ENCODE assay signal across 17 cellular contexts in the genomic region with DNA sequence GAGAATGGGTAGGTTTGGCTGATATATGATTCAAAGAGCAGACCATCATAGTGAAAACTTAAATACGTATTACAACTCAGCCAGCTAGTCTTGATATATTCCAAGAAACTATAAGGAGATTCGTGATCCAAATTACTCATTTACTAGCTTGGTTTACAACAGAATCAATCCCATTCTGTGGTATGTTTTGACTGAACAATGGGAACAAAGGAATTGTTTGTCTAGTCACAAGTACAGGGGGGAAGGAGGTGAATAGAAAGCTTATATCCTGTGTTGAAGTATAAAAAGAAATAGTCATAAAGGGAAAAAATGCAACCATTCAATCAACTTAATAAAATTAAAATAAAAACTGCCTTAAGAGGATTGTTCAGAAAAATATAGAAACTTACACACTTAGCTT. TPM values are rescaled to one million over a fixed set of nuclear protein-coding genes. Genes with fewer than 3 reads are reported as not detected.
DNase-seq lines count a peak whose midpoint lies in the region; ATAC-seq, FAIRE-seq and TF ChIP-seq lines count a peak whose summit lies in the region.
"Had no signal": no experiment of that assay in that cellular context is flagged by ENCODE, and none has a peak within 500 bp of the region (broad histone marks: within the 10 kb centered on the region; RNA-seq: fewer than 3 reads in every experiment).

No MANE protein-coding gene starts in this region.

- DNase-seq in Calu3 (no peak), GM12892 (ENCODE audit: insufficient read length) (no peak), endothelial cell of umbilical vein (ENCODE audit: low read depth, low spot score) (peak; percentile 26), progenitor cell of endocrine pancreas (ENCODE audit: low spot score, unreplicated experiment) (no peak), body of pancreas (no peak)
- DNase-seq in stimulated activated CD4-positive, alpha-beta T cell treated with anti-CD3 and anti-CD28 coated beads, Interleukin-2, amount 100 ng/mL, for 24 hours = no peak
- DNase-seq: C1 segment of cervical spinal cord, DMS79, NCI-H1105 treated with DMSO at 0.1 percent for 48 hours, NCI-H1694, NCI-H2081 treated with DMSO at 0.1 percent for 48 hours, NCI-H510A treated with DMSO at 0.1 percent for 48 hours, PC-9, SIG-M5 had no signal

- TF ChIP-seq POLR2A in GM12892 (IDR thresholded peaks at IDR 0.05; ENCODE audit: low read depth, low read length) (no peak), endothelial cell of umbilical vein (IDR thresholded peaks at IDR 0.05; ENCODE audit: low read depth, low read length) (no peak), body of pancreas (IDR thresholded peaks at IDR 0.05) (no peak)

- H3K9ac ChIP-seq in endothelial cell of umbilical vein (replicated peaks; ENCODE audit: extremely low read depth, insufficient read depth, low read length) = no peak overlapping the region

- H3K4me3 ChIP-seq in endothelial cell of umbilical vein (replicated peaks in 1 of 3; ENCODE audit: insufficient read depth in 1 of 3, low read depth in 1 of 3, low read length in 3 of 3) (no peak overlapping the region), body of pancreas (no peak overlapping the region)
- H3K4me3 ChIP-seq: K562, PC-9 had no signal

- H3K79me2 ChIP-seq in endothelial cell of umbilical vein (ENCODE audit: control insufficient read depth, insufficient read depth, low read length) = no peaks in the 10 kb centered on the region

- H2AFZ ChIP-seq in endothelial cell of umbilical vein (ENCODE audit: low read depth, low read length) = no peak overlapping the region
- H2AFZ ChIP-seq: PC-9 had no signal

- TF ChIP-seq CTCF in Calu3 (IDR thresholded peaks at IDR 0.05; ENCODE audit: unreplicated experiment) = no peak
- TF ChIP-seq CTCF in endothelial cell of umbilical vein (IDR thresholded peaks at IDR 0.05; ENCODE audit: extremely low read depth in 1 of 2, insufficient read depth in 1 of 2, low read depth in 1 of 2, low read length in 2 of 2) = no peak
- TF ChIP-seq CTCF in progenitor cell of endocrine pancreas (IDR thresholded peaks at IDR 0.05; ENCODE audit: unreplicated experiment) = no peak
- no peak for TF ChIP-seq CTCF in body of pancreas (IDR thresholded peaks at IDR 0.05)

- H3K36me3 Mint-ChIP-seq in Calu3 (ENCODE audit: insufficient read depth, unreplicated experiment) (no peaks in the 10 kb centered on the region), progenitor cell of endocrine pancreas (ENCODE audit: insufficient read depth) (no peaks in the 10 kb centered on the region)

- FAIRE-seq in GM12892 (lab: Jason Lieb, UNC) = peak; percentile 44
- FAIRE-seq in endothelial cell of umbilical vein (lab: Jason Lieb, UNC) = no peak
- FAIRE-seq: K562 had no signal

- H3K9me1 ChIP-seq in endothelial cell of umbilical vein (replicated peaks; ENCODE audit: control insufficient read depth, extremely low read depth, insufficient read depth, low read length) = no peaks in the 10 kb centered on the region

- H3K36me3 ChIP-seq in endothelial cell of umbilical vein (ENCODE audit: control insufficient read depth in 2 of 2, extremely low read depth in 1 of 2, insufficient read depth in 2 of 2, low read length in 2 of 2) (no peaks in the 10 kb centered on the region), body of pancreas (replicated peaks in 1 of 2; ENCODE audit: insufficient read depth in 1 of 2, low read depth in 2 of 2) (no peaks in the 10 kb centered on the region)

- no peaks in the 10 kb centered on the region for H3K27me3 ChIP-seq in endothelial cell of umbilical vein (ENCODE audit: control insufficient read depth in 2 of 2, insufficient read depth in 2 of 2, low read length in 2 of 2)
- no peaks in the 10 kb centered on the region for H3K27me3 ChIP-seq in body of pancreas

- ATAC-seq in body of pancreas (no peak), HG03469 (IDR thresholded peaks at IDR 0.05; ENCODE audit: unreplicated experiment) (no peak)
- ATAC-seq: K562 had no signal

- H3K27me3 Mint-ChIP-seq in Calu3 (ENCODE audit: unreplicated experiment) = no peaks in the 10 kb centered on the region
- H3K27me3 Mint-ChIP-seq in progenitor cell of endocrine pancreas = no peaks in the 10 kb centered on the region

- no peak overlapping the region for H3K4me2 ChIP-seq in endothelial cell of umbilical vein (ENCODE audit: insufficient read depth, low read length)
- H3K4me2 ChIP-seq: PC-9 had no signal

- no peaks in the 10 kb centered on the region for H3K4me1 ChIP-seq in endothelial cell of umbilical vein (ENCODE audit: control insufficient read depth, extremely low read depth, insufficient read depth, low read length)
- H3K4me1 ChIP-seq in body of pancreas = peaks cover 23% of the 10 kb centered on the region

- POLR2A ChIA-PET in endothelial cell of umbilical vein (lab: Charles Lee) = no interaction called here

- peaks cover 54% of the 10 kb centered on the region for H3K4me1 Mint-ChIP-seq in Calu3 (ENCODE audit: low read depth, unreplicated experiment)
- peaks cover 48% of the 10 kb centered on the region for H3K4me1 Mint-ChIP-seq in progenitor cell of endocrine pancreas (ENCODE audit: low read depth)

- dilution Hi-C loops in endothelial cell of umbilical vein (cut with MboI; ENCODE audit: extremely low pct_ligation_motif_present, low sequenced_read_pairs) = no loop called here

- intact Hi-C loops in Calu3 (cut with micrococcal nuclease; ENCODE audit: unreplicated experiment) = loop anchor here (5.0 kb wide), 1 partner anchor 167 kb away; no protein-coding TSS in a partner anchor
- intact Hi-C loops in endothelial cell of umbilical vein (cut with micrococcal nuclease) = no loop called here
- intact Hi-C loops in body of pancreas (cut with DNase I) = no loop called here

- H3K27ac Mint-ChIP-seq in Calu3 (ENCODE audit: unreplicated experiment) (peak overlapping the region; percentile 78), progenitor cell of endocrine pancreas (peak overlapping the region; percentile 44)

- no TSS peak for BruUV-seq in Calu3 (replicated peaks; lab: Mats Ljungman, UMichigan)
- BruUV-seq in endothelial cell of umbilical vein (replicated peaks; lab: Mats Ljungman, UMichigan) = no TSS peak

- H3K27ac ChIP-seq in endothelial cell of umbilical vein (ENCODE audit: insufficient read depth, low read depth, low read length) (no peak overlapping the region), body of pancreas (no peak overlapping the region)
- H3K27ac ChIP-seq: PC-9, RWPE1 had no signal

- H3K9me3 Mint-ChIP-seq in Calu3 (ENCODE audit: low read depth, unreplicated experiment) = no peaks in the 10 kb centered on the region
- peaks cover 4% of the 10 kb centered on the region for H3K9me3 Mint-ChIP-seq in progenitor cell of endocrine pancreas (ENCODE audit: low read depth)

- H4K20me1 ChIP-seq in endothelial cell of umbilical vein (replicated peaks; ENCODE audit: control insufficient read depth, extremely low read depth, insufficient read depth, low read length) = no peaks in the 10 kb centered on the region

- no peaks in the 10 kb centered on the region for H3K9me3 ChIP-seq in endothelial cell of umbilical vein (replicated peaks; ENCODE audit: control insufficient read depth, insufficient read depth, low read length)
- H3K9me3 ChIP-seq in body of pancreas = no peaks in the 10 kb centered on the region

- CTCF ChIA-PET in Calu3 (lab: Charles Lee) (interaction anchor here (1.4 kb wide), 1 partner anchor 10 kb away, joined by 4 read pairs; no protein-coding TSS in a partner anchor), endothelial cell of umbilical vein (lab: Charles Lee) (no interaction called here)

- peak overlapping the region; percentile 22 for H3K4me3 Mint-ChIP-seq in Calu3 (ENCODE audit: low read depth, unreplicated experiment)
- H3K4me3 Mint-ChIP-seq in progenitor cell of endocrine pancreas (ENCODE audit: low read depth) = no peak overlapping the region

- WGBS in body of pancreas, 2 donors = 58 to 66% methylated on average over 2 of the region's 2 CpGs

TF ChIP-seq in endothelial cell of umbilical vein, 7 proteins besides CTCF, POLR2A, EP300 and RAD21:
- TF ChIP-seq, protein P1, sequence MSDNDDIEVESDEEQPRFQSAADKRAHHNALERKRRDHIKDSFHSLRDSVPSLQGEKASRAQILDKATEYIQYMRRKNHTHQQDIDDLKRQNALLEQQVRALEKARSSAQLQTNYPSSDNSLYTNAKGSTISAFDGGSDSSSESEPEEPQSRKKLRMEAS (IDR thresholded peaks at IDR 0.05; ENCODE audit: insufficient read depth, insufficient read length) = no peak
- TF ChIP-seq EZH2 (IDR thresholded peaks at IDR 0.05; ENCODE audit: borderline replicate concordance, low read depth, low read length, severe bottlenecking) = no peak
- TF ChIP-seq POLR2AphosphoS5 (IDR thresholded peaks at IDR 0.05; ENCODE audit: insufficient read depth, low read depth, low read length) = no peak
- no peak for TF ChIP-seq GATA2 (IDR thresholded peaks at IDR 0.05; ENCODE audit: insufficient read depth, insufficient read length, low read depth, low read length)
- no peak for TF ChIP-seq MYC (IDR thresholded peaks at IDR 0.05; ENCODE audit: low read depth, low read length)
- TF ChIP-seq FOS (IDR thresholded peaks at IDR 0.05; ENCODE audit: borderline replicate concordance, insufficient read depth, low read length) = no peak
- no peak for TF ChIP-seq JUN (IDR thresholded peaks at IDR 0.05; ENCODE audit: borderline replicate concordance, insufficient read depth, insufficient read length, low read depth)

RNA-seq across cellular contexts. Expression of gene C4orf54, which starts 17.0 kb away (rescaled TPM):
- total RNA-seq in Calu3 (2022) (not detected in 2 replicates), endothelial cell of umbilical vein (not detected in 2 replicates), progenitor cell of endocrine pancreas (not detected in 2 replicates), body of pancreas (under 1 TPM in 1 of 2 donors, not detected in 1; under 0.01 TPM)
- 0.02 TPM for polyA plus RNA-seq in GM12892 (2012; ENCODE audit: missing spikeins)
- not detected in 2 replicates for polyA plus RNA-seq in endothelial cell of umbilical vein
- not detected in 2 replicates for polyA plus RNA-seq in endothelial cell of umbilical vein (2011; cell fraction: cytosol; rRNA removed)
- not detected in 2 replicates for polyA plus RNA-seq in endothelial cell of umbilical vein (2011; cell fraction: nucleus; rRNA removed)
- not detected in 2 replicates for polyA plus RNA-seq in endothelial cell of umbilical vein (2012)
- 0.02 TPM in 1 of 2 replicates, not detected in the other for polyA minus RNA-seq in endothelial cell of umbilical vein
- polyA minus RNA-seq in endothelial cell of umbilical vein (2011; cell fraction: cytosol; rRNA and poly(A)+ RNA removed) = not detected
- polyA minus RNA-seq in endothelial cell of umbilical vein (2011; cell fraction: nucleus; rRNA and poly(A)+ RNA removed) = not detected in 2 replicates
- total RNA-seq: K562 had no signal
- polyA plus RNA-seq: K562 had no signal
